9 cellular contexts compared by ENCODE assay signal in the genomic region with DNA sequence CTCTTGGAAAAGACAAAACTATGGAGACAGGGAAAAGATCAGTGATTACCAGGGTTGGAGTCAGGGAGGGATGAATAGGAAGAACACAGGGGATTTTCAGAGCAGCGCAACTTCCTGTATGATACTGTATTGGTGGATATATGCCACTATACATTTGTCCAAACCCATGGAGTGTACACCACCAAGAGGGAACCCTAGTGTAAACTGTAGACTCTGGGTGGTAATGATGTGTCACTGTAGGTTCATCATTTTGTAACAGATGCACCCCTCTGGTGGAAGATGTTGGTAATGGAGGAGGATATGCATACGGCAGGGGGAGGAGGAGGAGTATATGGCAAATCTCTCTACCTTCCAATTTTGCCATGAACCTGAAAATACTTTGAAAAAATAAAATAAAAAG.
DNase-seq lines count a peak whose midpoint lies in the region; ATAC-seq and TF ChIP-seq lines count a peak whose summit lies in the region.
"Had no signal": no experiment of that assay in that cellular context is flagged by ENCODE, and none has a peak within 500 bp of the region (broad histone marks: within the 10 kb centered on the region; RNA-seq: fewer than 3 reads in every experiment).

No MANE protein-coding gene starts in this region.

- CTCF ChIA-PET in MCF 10A (lab: Yijun Ruan, JAX), result interaction anchor here (0.6 kb wide), 1 partner anchor 60 kb away, joined by 4 read pairs; no protein-coding TSS in a partner anchor
- CTCF ChIA-PET in activated CD4-positive, alpha-beta memory T cell treated with anti-CD3 and anti-CD28 coated beads, Interleukin-2, amount 10 ng/mL, durations not matched to agents 7 days and 5 days (lab: Charles Lee), result no interaction called here

- no peak overlapping the region for H3K27ac ChIP-seq in breast epithelium

- no peaks in the 10 kb centered on the region for H3K27me3 Mint-ChIP-seq in MCF 10A (ENCODE audit: insufficient read depth, unreplicated experiment)
- peaks cover 2% of the 10 kb centered on the region for H3K27me3 Mint-ChIP-seq in T-helper 17 cell
- H3K27me3 Mint-ChIP-seq in mesothelial cell of epicardium (ENCODE audit: low read depth), result no peaks in the 10 kb centered on the region
- H3K27me3 Mint-ChIP-seq in activated CD4-positive, alpha-beta memory T cell treated with anti-CD3 and anti-CD28 coated beads, Interleukin-2, amount 10 ng/mL, durations not matched to agents 7 days and 5 days, result no peaks in the 10 kb centered on the region

- H3K4me1 Mint-ChIP-seq in MCF 10A (ENCODE audit: insufficient read depth, unreplicated experiment) (no peaks in the 10 kb centered on the region), T-helper 17 cell (peaks cover 3% of the 10 kb centered on the region), mesothelial cell of epicardium (peaks cover 10% of the 10 kb centered on the region)
- H3K4me1 Mint-ChIP-seq in activated CD4-positive, alpha-beta memory T cell treated with anti-CD3 and anti-CD28 coated beads, Interleukin-2, amount 10 ng/mL, durations not matched to agents 7 days and 5 days, result peaks cover 4% of the 10 kb centered on the region

- no peaks in the 10 kb centered on the region for H3K27me3 ChIP-seq in breast epithelium

- POLR2A ChIA-PET in MCF 10A (lab: Yijun Ruan, JAX), result interaction anchor here (0.6 kb wide), 1 partner anchor 259 kb away, joined by 3 read pairs; no protein-coding TSS in a partner anchor
- POLR2A ChIA-PET in activated CD4-positive, alpha-beta memory T cell treated with anti-CD3 and anti-CD28 coated beads, Interleukin-2, amount 10 ng/mL, durations not matched to agents 7 days and 5 days (lab: Charles Lee), result no interaction called here

- intact Hi-C loops in MCF 10A (cut with micrococcal nuclease), result loop anchor here (5.0 to 10.0 kb wide), 3 partner anchors 70 to 773 kb away; partner anchors contain the start of gene UFM1
- intact Hi-C loops in breast epithelium (cut with DNase I; ENCODE audit: low total_unique reads), result no loop called here

- BruUV-seq in MCF 10A (replicated peaks; lab: Mats Ljungman, UMichigan), result no TSS peak

- H3K9me3 Mint-ChIP-seq in MCF 10A (ENCODE audit: unreplicated experiment), result no peaks in the 10 kb centered on the region
- H3K9me3 Mint-ChIP-seq in mesothelial cell of epicardium, result peaks cover 6% of the 10 kb centered on the region
- no peaks in the 10 kb centered on the region for H3K9me3 Mint-ChIP-seq in activated CD4-positive, alpha-beta memory T cell treated with anti-CD3 and anti-CD28 coated beads, Interleukin-2, amount 10 ng/mL, durations not matched to agents 7 days and 5 days
- H3K9me3 Mint-ChIP-seq: activated naive CD4-positive, alpha-beta T cell treated with anti-CD3 and anti-CD28 coated beads, Interleukin-2, amount 50 U/mL, for 24 hours had no signal

- TF ChIP-seq CTCF in MCF 10A (IDR thresholded peaks at IDR 0.05; ENCODE audit: unreplicated experiment) (peak; percentile 32), breast epithelium (IDR thresholded peaks at IDR 0.05) (no peak), mesothelial cell of epicardium (IDR thresholded peaks at IDR 0.05; ENCODE audit: unreplicated experiment) (no peak)

- no peak overlapping the region for H3K4me3 Mint-ChIP-seq in MCF 10A (ENCODE audit: unreplicated experiment)
- no peak overlapping the region for H3K4me3 Mint-ChIP-seq in T-helper 17 cell
- H3K4me3 Mint-ChIP-seq in mesothelial cell of epicardium, result no peak overlapping the region
- H3K4me3 Mint-ChIP-seq in activated CD4-positive, alpha-beta memory T cell treated with anti-CD3 and anti-CD28 coated beads, Interleukin-2, amount 10 ng/mL, durations not matched to agents 7 days and 5 days, result no peak overlapping the region
- H3K4me3 Mint-ChIP-seq: activated naive CD4-positive, alpha-beta T cell treated with anti-CD3 and anti-CD28 coated beads, Interleukin-2, amount 50 U/mL, for 24 hours had no signal

- H3K4me3 ChIP-seq in breast epithelium, result no peak overlapping the region

- no peaks in the 10 kb centered on the region for H3K4me1 ChIP-seq in breast epithelium

- DNase-seq in MCF 10A (ENCODE audit: unreplicated experiment) (peak; percentile 53), breast epithelium (ENCODE audit: low spot score in 2 of 2) (no peak), T-helper 17 cell (no peak), lung microvascular endothelial cell (ENCODE audit: low read depth in 2 of 2) (peak; percentile 2 to 9), mesothelial cell of epicardium (ENCODE audit: low spot score in 2 of 2, unreplicated experiment in 2 of 2) (no peak)
- DNase-seq in stimulated activated naive CD4-positive, alpha-beta T cell treated with Interleukin-2 at 50 U/mL for 16 hours (lab: John Stamatoyannopoulos, UW), result no peak
- DNase-seq in activated CD4-positive, alpha-beta memory T cell treated with anti-CD3 and anti-CD28 coated beads, Interleukin-2, amount 10 ng/mL, durations not matched to agents 7 days and 5 days, result no peak

- H3K36me3 Mint-ChIP-seq in MCF 10A (ENCODE audit: insufficient read depth, unreplicated experiment) (no peaks in the 10 kb centered on the region), T-helper 17 cell (ENCODE audit: low read depth) (no peaks in the 10 kb centered on the region), mesothelial cell of epicardium (no peaks in the 10 kb centered on the region)
- no peaks in the 10 kb centered on the region for H3K36me3 Mint-ChIP-seq in activated CD4-positive, alpha-beta memory T cell treated with anti-CD3 and anti-CD28 coated beads, Interleukin-2, amount 10 ng/mL, durations not matched to agents 7 days and 5 days (ENCODE audit: low read depth)
- H3K36me3 Mint-ChIP-seq: activated naive CD4-positive, alpha-beta T cell treated with anti-CD3 and anti-CD28 coated beads, Interleukin-2, amount 50 U/mL, for 24 hours had no signal

- no peaks in the 10 kb centered on the region for H3K36me3 ChIP-seq in breast epithelium

- H3K27ac Mint-ChIP-seq in MCF 10A (ENCODE audit: low read depth, unreplicated experiment) (no peak overlapping the region), T-helper 17 cell (no peak overlapping the region), mesothelial cell of epicardium (no peak overlapping the region)
- H3K27ac Mint-ChIP-seq in activated CD4-positive, alpha-beta memory T cell treated with anti-CD3 and anti-CD28 coated beads, Interleukin-2, amount 10 ng/mL, durations not matched to agents 7 days and 5 days, result no peak overlapping the region
- H3K27ac Mint-ChIP-seq: activated naive CD4-positive, alpha-beta T cell treated with anti-CD3 and anti-CD28 coated beads, Interleukin-2, amount 50 U/mL, for 24 hours had no signal

- ATAC-seq in HG03135 (IDR thresholded peaks at IDR 0.05; ENCODE audit: unreplicated experiment), result peak; percentile 35
- ATAC-seq in T-helper 17 cell, result peak; percentile 25

- H3K9me3 ChIP-seq in breast epithelium (no peaks in the 10 kb centered on the region), T-helper 17 cell (ENCODE audit: control insufficient read depth, low read length, poor library complexity, severe bottlenecking) (no peaks in the 10 kb centered on the region)

- no peak for TF ChIP-seq POLR2A in breast epithelium (IDR thresholded peaks at IDR 0.05)

Comparison
In these comparisons a context has a peak if more than half of its experiments do, and no peak if none do; other contexts are left out.
1. DNase-seq: peak in MCF 10A (single experiment) and lung microvascular endothelial cell (2 of 2); none in breast epithelium (0 of 2), T-helper 17 cell (0 of 3), mesothelial cell of epicardium (0 of 2), stimulated activated naive CD4-positive, alpha-beta T cell treated with Interleukin-2 at 50 U/mL for 16 hours (single experiment) and activated CD4-positive, alpha-beta memory T cell treated with anti-CD3 and anti-CD28 coated beads, Interleukin-2, amount 10 ng/mL, durations not matched to agents 7 days and 5 days (single experiment).